In genomic region chr16:3295783-3296182, GRCh38 we compare ENCODE assay signal across 24 cellular contexts. TPM values are rescaled to one million over a fixed set of nuclear protein-coding genes. Genes with fewer than 3 reads are reported as not detected.
"Had no signal": no experiment of that assay in that cellular context is flagged by ENCODE, and none has a peak within 500 bp of the region (broad histone marks: within the 10 kb centered on the region; RNA-seq: fewer than 3 reads in every experiment).

No MANE protein-coding gene starts in this region.

- ATAC-seq: effector memory CD8-positive, alpha-beta T cell; gastroesophageal sphincter; left lung; psoas muscle had no signal

- H3K27me3 Mint-ChIP-seq: effector memory CD8-positive, alpha-beta T cell; stimulated activated memory B cell treated with anti-CD40 and anti-IgM and Interleukin-4, amounts not matched to agents 10 μg/mL and 1 μg/mL and 100 μg/mL, for 72 hours; stimulated activated naive CD8-positive, alpha-beta T cell treated with anti-CD3 and anti-CD28 coated beads, Interleukin-15, Interleukin-2, amounts not matched to agents 100 ng/mL and 50 ng/mL, for 24 hours had no signal

- H3K27ac Mint-ChIP-seq: dendritic cell treated with granulocyte-macrophage colony-stimulating factor and Interleukin-4, amounts not matched to agents 40 ng/mL and 50 ng/mL, for 4 days; effector memory CD8-positive, alpha-beta T cell; immature natural killer cell; nephron; stimulated activated memory B cell treated with anti-CD40 and anti-IgM and Interleukin-4, amounts not matched to agents 10 μg/mL and 1 μg/mL and 100 μg/mL, for 72 hours; stimulated activated naive CD8-positive, alpha-beta T cell treated with anti-CD3 and anti-CD28 coated beads, Interleukin-15, Interleukin-2, amounts not matched to agents 100 ng/mL and 50 ng/mL, for 24 hours had no signal

- H3K4me3 ChIP-seq: esophagus squamous epithelium, gastroesophageal sphincter, left lung, lower lobe of right lung, psoas muscle, right lobe of liver had no signal

- H3K4me3 Mint-ChIP-seq: dendritic cell treated with granulocyte-macrophage colony-stimulating factor and Interleukin-4, amounts not matched to agents 40 ng/mL and 50 ng/mL, for 4 days; effector memory CD8-positive, alpha-beta T cell; immature natural killer cell; stimulated activated memory B cell treated with anti-CD40 and anti-IgM and Interleukin-4, amounts not matched to agents 10 μg/mL and 1 μg/mL and 100 μg/mL, for 72 hours; stimulated activated naive CD8-positive, alpha-beta T cell treated with anti-CD3 and anti-CD28 coated beads, Interleukin-15, Interleukin-2, amounts not matched to agents 100 ng/mL and 50 ng/mL, for 24 hours had no signal

- H3K27me3 ChIP-seq: esophagus squamous epithelium, gastroesophageal sphincter, left lung, right lobe of liver had no signal

- FAIRE-seq: keratinocyte had no signal

- H3K4me1 Mint-ChIP-seq: nephron had no signal

- DNase-seq: effector memory CD8-positive, alpha-beta T cell; esophagus squamous epithelium; foreskin fibroblast; glutamatergic neuron; immature natural killer cell; left lung; lower lobe of right lung; mesenchymal stem cell; midbrain; psoas muscle; retina; right lobe of liver; stimulated activated CD4-positive, alpha-beta T cell treated with anti-CD3 and anti-CD28 coated beads, Interleukin-4, amount 100 ng/mL, for 1 hour; stimulated activated CD8-positive, alpha-beta memory T cell treated with anti-CD3 and anti-CD28 coated beads, Interleukin-4, amount 100 ng/mL, for 48 hours; trophoblast cell had no signal

- H3K4me1 ChIP-seq: esophagus squamous epithelium, left lung, lower lobe of right lung, psoas muscle, right lobe of liver had no signal

- H2AFZ ChIP-seq: parathyroid adenoma had no signal

- H3K9ac ChIP-seq: parathyroid adenoma had no signal

- H3K27ac ChIP-seq: esophagus squamous epithelium, gastroesophageal sphincter, left lung, lower lobe of right lung, parathyroid adenoma, psoas muscle, right lobe of liver had no signal

RNA-seq across cellular contexts. Expression of gene MEFV, which starts 39.4 kb away (rescaled TPM):
- total RNA-seq: epithelial cell of proximal tubule had no signal
- polyA plus RNA-seq: keratinocyte had no signal

RNA-seq across cellular contexts. Expression of gene OR2C1, which starts 59.9 kb away (rescaled TPM):
- total RNA-seq: epithelial cell of proximal tubule, esophagus squamous epithelium, left lung, lower lobe of right lung, omental fat pad, psoas muscle had no signal
- polyA plus RNA-seq: psoas muscle had no signal
